ENCODE assay signal across 21 cellular contexts in genomic region chr12:13948631-13949030, GRCh38. TPM values are rescaled to one million over a fixed set of nuclear protein-coding genes. Genes with fewer than 3 reads are reported as not detected.
DNase-seq lines count a peak whose midpoint lies in the region; ATAC-seq, FAIRE-seq and TF ChIP-seq lines count a peak whose summit lies in the region.
"Had no signal": no experiment of that assay in that cellular context is flagged by ENCODE, and none has a peak within 500 bp of the region (broad histone marks: within the 10 kb centered on the region; RNA-seq: fewer than 3 reads in every experiment).

No MANE protein-coding gene starts in this region.

- no peaks in the 10 kb centered on the region for H3K36me3 Mint-ChIP-seq in activated CD8-positive, alpha-beta memory T cell treated with anti-CD3 and anti-CD28 coated beads, Interleukin-2, amount 10 ng/mL, durations not matched to agents 7 days and 5 days
- H3K36me3 Mint-ChIP-seq in H9 (ENCODE audit: insufficient read depth in 1 of 3, low read depth in 3 of 3) = no peaks in the 10 kb centered on the region; a peak in 1 of 7 replicates
- H3K36me3 Mint-ChIP-seq: CD14-positive monocyte; CD4-positive, alpha-beta memory T cell had no signal

- peak; percentile 94 for FAIRE-seq in RCC 7860 (lab: Jason Lieb, UNC)
- FAIRE-seq: A204.1, GM12878 had no signal

- H3K27me3 ChIP-seq in H9 (ENCODE audit: insufficient read depth, low read length) = no peaks in the 10 kb centered on the region
- H3K27me3 ChIP-seq: BLaER1 had no signal

- H2BK12ac ChIP-seq in H9 (ENCODE audit: insufficient read length, low read depth, low read length) = no peak overlapping the region

- H3K79me1 ChIP-seq in H9 (ENCODE audit: insufficient read depth, low read depth, low read length, poor library complexity, severe bottlenecking) = no peaks in the 10 kb centered on the region

- H2BK5ac ChIP-seq in H9 (ENCODE audit: insufficient read length, low read length) = no peak overlapping the region

- no peak overlapping the region for H3K18ac ChIP-seq in H9 (ENCODE audit: insufficient read length, low read depth, low read length)

- no peak overlapping the region for H3K23ac ChIP-seq in H9 (ENCODE audit: insufficient read length, low read depth, low read length)

- H3K9ac ChIP-seq in H9 (ENCODE audit: extremely low read depth, insufficient read length, low read length) = no peak overlapping the region
- H3K9ac ChIP-seq: BLaER1 had no signal

- peaks cover 1% of the 10 kb centered on the region for H3K27me3 Mint-ChIP-seq in activated CD8-positive, alpha-beta memory T cell treated with anti-CD3 and anti-CD28 coated beads, Interleukin-2, amount 10 ng/mL, durations not matched to agents 7 days and 5 days
- no peaks in the 10 kb centered on the region for H3K27me3 Mint-ChIP-seq in H9 (ENCODE audit: low read depth)

- H3K27ac ChIP-seq in H9 (ENCODE audit: insufficient read length, low read depth, low read length) = no peak overlapping the region
- H3K27ac ChIP-seq: BLaER1 had no signal

- H3K14ac ChIP-seq in H9 (ENCODE audit: insufficient read depth, low read length) = no peak overlapping the region

- no peak overlapping the region for H2AFZ ChIP-seq in H9 (ENCODE audit: low read length)

- no peak overlapping the region for H2BK15ac ChIP-seq in H9 (ENCODE audit: low read depth, low read length)

- in situ Hi-C loops in Caki2 (cut with HindIII; ENCODE audit: low pct_unique_long_range_greater_than_20kb, low sequenced_read_pairs) = no loop called here

- peaks cover 2% of the 10 kb centered on the region for H4K20me1 ChIP-seq in H9 (ENCODE audit: control insufficient read depth, insufficient read depth, insufficient read length)
- H4K20me1 ChIP-seq: BLaER1 had no signal

- no peak overlapping the region for H4K91ac ChIP-seq in H9 (ENCODE audit: insufficient read length, low read depth, low read length)

- CTCF ChIA-PET in activated CD8-positive, alpha-beta memory T cell treated with anti-CD3 and anti-CD28 coated beads, Interleukin-2, amount 10 ng/mL, durations not matched to agents 7 days and 5 days (lab: Charles Lee) = no interaction called here

- no peaks in the 10 kb centered on the region for H3K4me1 Mint-ChIP-seq in activated CD8-positive, alpha-beta memory T cell treated with anti-CD3 and anti-CD28 coated beads, Interleukin-2, amount 10 ng/mL, durations not matched to agents 7 days and 5 days
- H3K4me1 Mint-ChIP-seq in H9 = peaks cover 17 to 22% of the 10 kb centered on the region in 2 experiments
- H3K4me1 Mint-ChIP-seq: CD14-positive monocyte; CD4-positive, alpha-beta memory T cell had no signal

- no peaks in the 10 kb centered on the region for H3K4me1 ChIP-seq in H9 (ENCODE audit: insufficient read depth, low read length)
- H3K4me1 ChIP-seq: BLaER1 had no signal

- TF ChIP-seq CTCF in H9 (conservative IDR thresholded peaks at IDR 0.05) = no peak

- H2AK5ac ChIP-seq in H9 (ENCODE audit: insufficient read length, low read length) = no peak overlapping the region

- no peak overlapping the region for H3K27ac Mint-ChIP-seq in activated CD8-positive, alpha-beta memory T cell treated with anti-CD3 and anti-CD28 coated beads, Interleukin-2, amount 10 ng/mL, durations not matched to agents 7 days and 5 days
- H3K27ac Mint-ChIP-seq in H9 = no peak overlapping the region
- H3K27ac Mint-ChIP-seq: CD14-positive monocyte; CD4-positive, alpha-beta memory T cell; HFFc6 had no signal

- DNase-seq in Caki2 (ENCODE audit: low read depth) (peak; percentile 46), RCC 7860 (ENCODE audit: low spot score) (peak; percentile 91), kidney tubule cell (ENCODE audit: low spot score) (peak; percentile 73), H9 (no peak)
- DNase-seq in activated CD8-positive, alpha-beta memory T cell treated with anti-CD3 and anti-CD28 coated beads, Interleukin-2, amount 10 ng/mL, durations not matched to agents 7 days and 5 days = no peak
- no peak for DNase-seq in activated CD4-positive, alpha-beta T cell treated with anti-CD3 and anti-CD28 coated beads, Interleukin-2, amount 50 U/mL, for 48 hours
- DNase-seq: CD4-positive, alpha-beta memory T cell; DMS 273 treated with DMSO at 0.1 percent for 48 hours; DMS53; DND-41; EL; GOT3; HFFc6; Kasumi-1; KG1 had no signal

- H3K4me3 Mint-ChIP-seq in activated CD8-positive, alpha-beta memory T cell treated with anti-CD3 and anti-CD28 coated beads, Interleukin-2, amount 10 ng/mL, durations not matched to agents 7 days and 5 days = no peak overlapping the region
- H3K4me3 Mint-ChIP-seq in H9 = no peak overlapping the region
- H3K4me3 Mint-ChIP-seq: CD14-positive monocyte; CD4-positive, alpha-beta memory T cell; HFFc6 had no signal

- no peak overlapping the region for H2BK20ac ChIP-seq in H9 (ENCODE audit: low read depth, low read length, poor library complexity, severe bottlenecking)

- H3K9me3 ChIP-seq in H9 (ENCODE audit: control insufficient read depth, low read depth, low read length) = no peaks in the 10 kb centered on the region
- H3K9me3 ChIP-seq: BLaER1 had no signal

- H3K56ac ChIP-seq in H9 (ENCODE audit: insufficient read length, low read depth, low read length) = no peak overlapping the region

- no peak overlapping the region for H2BK120ac ChIP-seq in H9 (ENCODE audit: low read depth, low read length, poor library complexity, severe bottlenecking)

- ATAC-seq in activated CD8-positive, alpha-beta memory T cell treated with anti-CD3 and anti-CD28 coated beads, Interleukin-2, amount 10 ng/mL, durations not matched to agents 7 days and 5 days = no peak
- no peak for ATAC-seq in GM18519 (IDR thresholded peaks at IDR 0.05; ENCODE audit: low FRiP score, unreplicated experiment)
- ATAC-seq: GM12878, HCT116 had no signal

- no peak overlapping the region for H3K4ac ChIP-seq in H9 (ENCODE audit: low read depth, low read length)

- no peak overlapping the region for H3K4me2 ChIP-seq in H9 (ENCODE audit: insufficient read depth, insufficient read length, low read length)
- H3K4me2 ChIP-seq: BLaER1 had no signal

- no CpG with 5 or more reads among the region's 4 CpGs for WGBS in H9 (ENCODE audit: extremely low coverage, insufficient read length, low lambda C conversion rate)

- no peaks in the 10 kb centered on the region for H3K23me2 ChIP-seq in H9 (ENCODE audit: insufficient read length, low read depth, low read length, poor library complexity, severe bottlenecking)

- no peak overlapping the region for H4K5ac ChIP-seq in H9 (ENCODE audit: insufficient read length, low read depth, low read length)

- H3K9me3 Mint-ChIP-seq in activated CD8-positive, alpha-beta memory T cell treated with anti-CD3 and anti-CD28 coated beads, Interleukin-2, amount 10 ng/mL, durations not matched to agents 7 days and 5 days (ENCODE audit: low read depth) = no peaks in the 10 kb centered on the region
- H3K9me3 Mint-ChIP-seq in H9 = no peaks in the 10 kb centered on the region; a peak in 1 of 5 replicates

- H4K8ac ChIP-seq in H9 (replicated peaks; ENCODE audit: insufficient read length, low read depth, low read length) = no peak overlapping the region

- no peak overlapping the region for H3T11ph ChIP-seq in H9 (ENCODE audit: low read length)

- H3K79me2 ChIP-seq in H9 (ENCODE audit: insufficient read depth, low read length) = no peaks in the 10 kb centered on the region

RNA-seq across cellular contexts. Expression of gene GRIN2B, which starts 32.8 kb away (rescaled TPM):
- 0.38 and 1.5 TPM in 2 replicates for total RNA-seq in Caki2 (2014; rRNA removed; shearing (Covaris generic); ENCODE audit: low replicate concordance)
- total RNA-seq in activated CD8-positive, alpha-beta memory T cell treated with anti-CD3 and anti-CD28 coated beads, Interleukin-2, amount 10 ng/mL, durations not matched to agents 7 days and 5 days = not detected
- 0.02 and 0.13 TPM in 2 replicates for total RNA-seq in H9 (2021)
- total RNA-seq: CD4-positive, alpha-beta memory T cell; GM12878; HFFc6 had no signal

Comparison
In these comparisons a context has a peak if more than half of its experiments do, and no peak if none do; other contexts are left out.
1. DNase-seq: peak in Caki2 (single experiment), RCC 7860 (single experiment) and kidney tubule cell (single experiment); none in activated CD8-positive, alpha-beta memory T cell treated with anti-CD3 and anti-CD28 coated beads, Interleukin-2, amount 10 ng/mL, durations not matched to agents 7 days and 5 days (single experiment), activated CD4-positive, alpha-beta T cell treated with anti-CD3 and anti-CD28 coated beads, Interleukin-2, amount 50 U/mL, for 48 hours (0 of 2) and H9 (single experiment).